ENCODE assay signal across 8 cellular contexts in the genomic region with DNA sequence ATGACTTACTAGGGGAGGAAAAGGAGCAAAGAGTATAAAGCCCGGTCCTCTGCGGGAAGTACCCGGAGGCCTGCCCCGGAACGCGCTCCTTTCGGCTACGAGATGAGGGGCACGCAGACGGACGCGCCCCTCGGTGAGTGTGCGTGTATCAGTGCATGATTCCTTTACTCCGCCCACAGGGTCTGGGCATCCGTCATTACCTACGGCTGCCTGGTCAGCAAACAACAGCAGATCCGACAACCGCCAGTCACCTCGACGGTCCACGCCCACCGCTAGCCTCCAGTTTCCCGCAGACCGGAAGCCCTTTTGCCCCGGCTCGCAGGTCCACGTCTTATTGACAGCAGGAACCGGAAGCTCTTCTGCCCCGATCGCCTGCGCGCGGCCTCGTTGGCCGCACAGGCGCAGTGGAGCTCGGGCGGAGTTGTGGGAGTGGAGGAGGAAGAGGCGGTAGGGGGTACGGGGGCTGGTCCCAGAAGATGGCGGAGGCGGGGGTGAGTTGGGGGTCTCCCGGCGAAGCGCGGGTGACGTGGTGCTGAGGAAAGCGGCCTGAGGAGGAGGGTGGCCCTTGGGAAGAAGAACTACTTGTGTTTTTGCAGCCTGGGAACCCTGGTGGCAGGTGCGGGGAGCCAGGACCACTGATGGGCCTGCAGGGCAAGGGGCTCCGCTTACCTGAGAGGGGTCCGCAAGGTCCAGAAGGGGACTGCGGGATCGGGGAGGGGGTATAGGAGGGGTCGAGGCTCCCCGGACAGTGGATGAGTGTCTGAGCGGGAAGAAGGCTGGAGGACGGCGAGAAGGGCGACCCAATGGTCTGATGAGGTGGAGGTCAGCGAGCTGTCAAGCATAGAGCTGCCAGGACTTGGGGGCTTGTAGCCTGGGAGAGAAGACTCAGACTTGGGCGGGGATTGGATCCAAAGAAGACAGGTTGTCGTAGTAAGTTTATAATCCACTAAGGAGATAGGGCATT. TPM values are rescaled to one million over a fixed set of nuclear protein-coding genes. Genes with fewer than 3 reads are reported as not detected.
DNase-seq lines count a peak whose midpoint lies in the region; ATAC-seq and TF ChIP-seq lines count a peak whose summit lies in the region.

Gene INSIG2, plus strand, starts transcription at position 421 of the 964 bp plus-strand sequence. CDS start 8,086 bp downstream, outside the sequence.

- H2BK5ac ChIP-seq in trophoblast cell (ENCODE audit: low read depth, low read length, poor library complexity), result peak within 1 kb of the TSS; percentile 10

- peaks cover 19% of the 10 kb centered on the region for H3K4me1 Mint-ChIP-seq in activated naive CD8-positive, alpha-beta T cell treated with anti-CD3 and anti-CD28 coated beads, Interleukin-2, amount 10 ng/mL, durations not matched to agents 7 days and 5 days

- TF ChIP-seq POLR2A in transverse colon (IDR thresholded peaks at IDR 0.05), result peak; percentile 74

- no peak within 1 kb of the TSS for H3K23ac ChIP-seq in trophoblast cell (ENCODE audit: low read length)

- no peaks in the 10 kb centered on the region for H3K9me3 Mint-ChIP-seq in activated naive CD8-positive, alpha-beta T cell treated with anti-CD3 and anti-CD28 coated beads, Interleukin-2, amount 10 ng/mL, durations not matched to agents 7 days and 5 days

- peak within 1 kb of the TSS; percentile 60 for H4K12ac ChIP-seq in trophoblast cell (ENCODE audit: low read depth, low read length)

- H3K4me2 ChIP-seq in SU-DHL-6 (ENCODE audit: low read depth, low read length, poor library complexity, severe bottlenecking) (peak within 1 kb of the TSS; percentile 97), trophoblast cell (ENCODE audit: low read length) (peak within 1 kb of the TSS; percentile 90)

- peak within 1 kb of the TSS; percentile 63 for H3K4ac ChIP-seq in trophoblast cell (ENCODE audit: low read depth, low read length)

- no peak for TF ChIP-seq EP300 in transverse colon (IDR thresholded peaks at IDR 0.05; ENCODE audit: low read depth)

- H3K4me3 ChIP-seq in SU-DHL-6 (ENCODE audit: insufficient read depth, low read length, poor library complexity, severe bottlenecking) (peak within 1 kb of the TSS; percentile 99), cardiac muscle cell (peak within 1 kb of the TSS; percentile 77), trophoblast cell (ENCODE audit: low read depth, low read length) (peak within 1 kb of the TSS; percentile 86), transverse colon (peak within 1 kb of the TSS; percentile 68 to 91 (median 78))

- H3K27ac ChIP-seq in SU-DHL-6 (ENCODE audit: low read depth, low read length), result peak within 1 kb of the TSS; percentile 53
- H3K27ac ChIP-seq in cardiac muscle cell, result peak within 1 kb of the TSS; percentile 73
- H3K27ac ChIP-seq in trophoblast cell (ENCODE audit: low read depth, low read length), result no peak within 1 kb of the TSS
- H3K27ac ChIP-seq in transverse colon, result peak within 1 kb of the TSS; percentile 77 to 84 (median 80)

- H2AFZ ChIP-seq in SU-DHL-6 (ENCODE audit: low read depth, low read length, severe bottlenecking) (peak within 1 kb of the TSS; percentile 93), trophoblast cell (ENCODE audit: insufficient read depth, low read length, poor library complexity) (peak within 1 kb of the TSS; percentile 88)

- DNase-seq in NCI-H128 (lab: John Stamatoyannopoulos, UW; ENCODE audit: unreplicated experiment) (peak; percentile 88), cardiac muscle cell (ENCODE audit: low read depth in 1 of 2, low spot score in 1 of 2) (peak; percentile 96 to 98), trophoblast cell (peak; percentile 97), transverse colon (peak; percentile 96)
- peak; percentile 90 for DNase-seq in activated naive CD8-positive, alpha-beta T cell treated with anti-CD3 and anti-CD28 coated beads, Interleukin-2, amount 10 ng/mL, durations not matched to agents 7 days and 5 days

- H3K36me3 ChIP-seq in SU-DHL-6 (ENCODE audit: low read length) (no peaks in the 10 kb centered on the region), cardiac muscle cell (no peaks in the 10 kb centered on the region), trophoblast cell (ENCODE audit: control insufficient read depth in 1 of 2, insufficient read depth in 2 of 2, low read length in 2 of 2) (no peaks in the 10 kb centered on the region), transverse colon (no peaks in the 10 kb centered on the region)

- no CpG with 5 or more reads among the region's 63 CpGs for WGBS in trophoblast cell (ENCODE audit: extremely low coverage, insufficient coverage, insufficient read length)
- WGBS in transverse colon (ENCODE audit: low coverage in 1 of 2), 2 donors, result 1% methylated on average over 55 of the region's 63 CpGs; no CpG with 5 or more reads in 1 of the 2 donors

- H3K9ac ChIP-seq in SU-DHL-6 (ENCODE audit: low read length) (peak within 1 kb of the TSS; percentile 94), trophoblast cell (ENCODE audit: low read length) (peak within 1 kb of the TSS; percentile 90)

- H4K8ac ChIP-seq in trophoblast cell (ENCODE audit: low read depth, low read length), result peak within 1 kb of the TSS; percentile 85

- POLR2A ChIA-PET in activated naive CD8-positive, alpha-beta T cell treated with anti-CD3 and anti-CD28 coated beads, Interleukin-2, amount 10 ng/mL, durations not matched to agents 7 days and 5 days (lab: Charles Lee), result interaction anchor here (0.6 to 1.7 kb wide), 4 partner anchors 74 to 101 kb away, joined by 3 to 10 read pairs (median 4); partner anchors contain the start of gene CCDC93

- peaks cover 25% of the 10 kb centered on the region for H4K20me1 ChIP-seq in SU-DHL-6 (ENCODE audit: low read depth, low read length)

- H3K27ac Mint-ChIP-seq in activated naive CD8-positive, alpha-beta T cell treated with anti-CD3 and anti-CD28 coated beads, Interleukin-2, amount 10 ng/mL, durations not matched to agents 7 days and 5 days, result peak within 1 kb of the TSS; percentile 93

- peak within 1 kb of the TSS; percentile 96 for H3K4me3 Mint-ChIP-seq in activated naive CD8-positive, alpha-beta T cell treated with anti-CD3 and anti-CD28 coated beads, Interleukin-2, amount 10 ng/mL, durations not matched to agents 7 days and 5 days

- H3K27me3 ChIP-seq in SU-DHL-6 (ENCODE audit: low read length), result no peaks in the 10 kb centered on the region
- no peaks in the 10 kb centered on the region for H3K27me3 ChIP-seq in cardiac muscle cell
- no peaks in the 10 kb centered on the region for H3K27me3 ChIP-seq in trophoblast cell (ENCODE audit: insufficient read depth, low read length)
- no peaks in the 10 kb centered on the region for H3K27me3 ChIP-seq in transverse colon

- H2AK5ac ChIP-seq in trophoblast cell (ENCODE audit: low read length), result peak within 1 kb of the TSS; percentile 54

- peak; percentile 96 for ATAC-seq in HG02678 (IDR thresholded peaks at IDR 0.05; ENCODE audit: unreplicated experiment)
- peak; percentile 96 for ATAC-seq in activated naive CD8-positive, alpha-beta T cell treated with anti-CD3 and anti-CD28 coated beads, Interleukin-2, amount 10 ng/mL, durations not matched to agents 7 days and 5 days (ENCODE audit: low read depth)

- 0 out of 2 replicates have a peak, but pooled peaks cover 8% of the 10 kb centered on the region for H3F3A ChIP-seq in SU-DHL-6 (ENCODE audit: insufficient read depth)

- H2BK120ac ChIP-seq in trophoblast cell (ENCODE audit: insufficient read depth, low read length, poor library complexity), result peak within 1 kb of the TSS; percentile 8

- intact Hi-C loops in transverse colon (cut with DNase I; ENCODE audit: low total_unique reads), result no loop called here

- H4K91ac ChIP-seq in trophoblast cell (ENCODE audit: low read depth, low read length), result peak within 1 kb of the TSS; percentile 75

- peaks cover 4% of the 10 kb centered on the region for H3K27me3 Mint-ChIP-seq in activated naive CD8-positive, alpha-beta T cell treated with anti-CD3 and anti-CD28 coated beads, Interleukin-2, amount 10 ng/mL, durations not matched to agents 7 days and 5 days

- H2BK12ac ChIP-seq in trophoblast cell (ENCODE audit: low read length), result peak within 1 kb of the TSS; percentile 19

- in situ Hi-C loops in transverse colon (cut with MboI; ENCODE audit: low pct_ligation_motif_present in 1 of 4, low pct_unique_long_range_greater_than_20kb in 1 of 4, low sequenced_read_pairs in 3 of 4), result no loop called here

- H3K36me3 Mint-ChIP-seq in activated naive CD8-positive, alpha-beta T cell treated with anti-CD3 and anti-CD28 coated beads, Interleukin-2, amount 10 ng/mL, durations not matched to agents 7 days and 5 days, result peaks cover 10% of the 10 kb centered on the region

- peak within 1 kb of the TSS; percentile 74 for H3K14ac ChIP-seq in trophoblast cell (ENCODE audit: low read length)

- TF ChIP-seq CTCF in GM12872 (IDR thresholded peaks at IDR 0.05; ENCODE audit: insufficient read depth, low read depth, low read length), result peak; percentile 15; the same call in 1 of the 3 replicates
- TF ChIP-seq CTCF in SU-DHL-6 (IDR thresholded peaks at IDR 0.05; ENCODE audit: insufficient read depth, low read length, poor library complexity, severe bottlenecking), result no peak
- TF ChIP-seq CTCF in cardiac muscle cell (IDR thresholded peaks at IDR 0.05; ENCODE audit: low read depth, low read length), result no peak
- peak in 3 of 5 experiments; percentile 10 to 43 (median 40) for TF ChIP-seq CTCF in transverse colon (IDR thresholded peaks at IDR 0.05)

- no peaks in the 10 kb centered on the region for H3K9me2 ChIP-seq in SU-DHL-6 (replicated peaks; ENCODE audit: insufficient read depth, low read length)

- peaks cover 44% of the 10 kb centered on the region for H3K79me2 ChIP-seq in SU-DHL-6 (ENCODE audit: insufficient read depth, low read length)
- H3K79me2 ChIP-seq in trophoblast cell (ENCODE audit: control insufficient read depth, insufficient read depth, low read length, poor library complexity), result peaks cover 4% of the 10 kb centered on the region

- H3K9me3 ChIP-seq in SU-DHL-6 (ENCODE audit: insufficient read depth, low read length) (no peaks in the 10 kb centered on the region), cardiac muscle cell (ENCODE audit: low read depth) (no peaks in the 10 kb centered on the region), trophoblast cell (ENCODE audit: insufficient read depth, low read depth, low read length) (no peaks in the 10 kb centered on the region), transverse colon (no peaks in the 10 kb centered on the region)

- H3K18ac ChIP-seq in trophoblast cell (ENCODE audit: low read length), result peak within 1 kb of the TSS; percentile 76

- H3K79me1 ChIP-seq in trophoblast cell (ENCODE audit: low read length), result peaks cover 3% of the 10 kb centered on the region

- H3K4me1 ChIP-seq in cardiac muscle cell (ENCODE audit: low read depth) (peaks cover 10% of the 10 kb centered on the region), trophoblast cell (ENCODE audit: control insufficient read depth in 1 of 2, insufficient read depth in 2 of 2, low read length in 2 of 2) (no peaks in the 10 kb centered on the region), transverse colon (peaks cover 0 to 24% (median 15%) of the 10 kb centered on the region in 4 donors)

RNA-seq across cellular contexts. Expression of gene INSIG2, which starts in this region (rescaled TPM):
- 10 to 100 TPM; 29.0 to 30.6 TPM for total RNA-seq in activated naive CD8-positive, alpha-beta T cell treated with anti-CD3 and anti-CD28 coated beads, Interleukin-2, amount 10 ng/mL, durations not matched to agents 7 days and 5 days
- total RNA-seq in cardiac muscle cell, result 12.4 and 21.8 TPM in 2 replicates
- polyA plus RNA-seq in cardiac muscle cell, result 62.2 and 62.8 TPM in 2 replicates
- polyA plus RNA-seq in trophoblast cell (2013), result 7.8 and 8.2 TPM in 2 replicates
- 10 to 100 TPM in 2 of 4 donors, 1 to 10 TPM in 1, under 1 TPM in 1; 1.00 to 19.5 (median 12.3) TPM for total RNA-seq in transverse colon

Comparison
In these comparisons a context has a peak if more than half of its experiments do, and no peak if none do; other contexts are left out.
1. CTCF ChIP-seq: peak in GM12872 (single experiment) and transverse colon (3 of 5); none in SU-DHL-6 (single experiment) and cardiac muscle cell (single experiment).
2. Peak in every context shown above with its lines, with median percentiles within 50 percentile points of each other: DNase-seq and H3K4me3 ChIP-seq.